Comparison of ENCODE assay signal across 1 cellular context in genomic region chr11:130112071-130112830, GRCh38.
TF ChIP-seq lines count a peak whose summit lies in the region.

No MANE protein-coding gene starts in this region.

TF ChIP-seq in GM23338, 12 proteins besides CTCF, POLR2A, EP300 and RAD21 (continued from another document):
- TF ChIP-seq, protein P1, sequence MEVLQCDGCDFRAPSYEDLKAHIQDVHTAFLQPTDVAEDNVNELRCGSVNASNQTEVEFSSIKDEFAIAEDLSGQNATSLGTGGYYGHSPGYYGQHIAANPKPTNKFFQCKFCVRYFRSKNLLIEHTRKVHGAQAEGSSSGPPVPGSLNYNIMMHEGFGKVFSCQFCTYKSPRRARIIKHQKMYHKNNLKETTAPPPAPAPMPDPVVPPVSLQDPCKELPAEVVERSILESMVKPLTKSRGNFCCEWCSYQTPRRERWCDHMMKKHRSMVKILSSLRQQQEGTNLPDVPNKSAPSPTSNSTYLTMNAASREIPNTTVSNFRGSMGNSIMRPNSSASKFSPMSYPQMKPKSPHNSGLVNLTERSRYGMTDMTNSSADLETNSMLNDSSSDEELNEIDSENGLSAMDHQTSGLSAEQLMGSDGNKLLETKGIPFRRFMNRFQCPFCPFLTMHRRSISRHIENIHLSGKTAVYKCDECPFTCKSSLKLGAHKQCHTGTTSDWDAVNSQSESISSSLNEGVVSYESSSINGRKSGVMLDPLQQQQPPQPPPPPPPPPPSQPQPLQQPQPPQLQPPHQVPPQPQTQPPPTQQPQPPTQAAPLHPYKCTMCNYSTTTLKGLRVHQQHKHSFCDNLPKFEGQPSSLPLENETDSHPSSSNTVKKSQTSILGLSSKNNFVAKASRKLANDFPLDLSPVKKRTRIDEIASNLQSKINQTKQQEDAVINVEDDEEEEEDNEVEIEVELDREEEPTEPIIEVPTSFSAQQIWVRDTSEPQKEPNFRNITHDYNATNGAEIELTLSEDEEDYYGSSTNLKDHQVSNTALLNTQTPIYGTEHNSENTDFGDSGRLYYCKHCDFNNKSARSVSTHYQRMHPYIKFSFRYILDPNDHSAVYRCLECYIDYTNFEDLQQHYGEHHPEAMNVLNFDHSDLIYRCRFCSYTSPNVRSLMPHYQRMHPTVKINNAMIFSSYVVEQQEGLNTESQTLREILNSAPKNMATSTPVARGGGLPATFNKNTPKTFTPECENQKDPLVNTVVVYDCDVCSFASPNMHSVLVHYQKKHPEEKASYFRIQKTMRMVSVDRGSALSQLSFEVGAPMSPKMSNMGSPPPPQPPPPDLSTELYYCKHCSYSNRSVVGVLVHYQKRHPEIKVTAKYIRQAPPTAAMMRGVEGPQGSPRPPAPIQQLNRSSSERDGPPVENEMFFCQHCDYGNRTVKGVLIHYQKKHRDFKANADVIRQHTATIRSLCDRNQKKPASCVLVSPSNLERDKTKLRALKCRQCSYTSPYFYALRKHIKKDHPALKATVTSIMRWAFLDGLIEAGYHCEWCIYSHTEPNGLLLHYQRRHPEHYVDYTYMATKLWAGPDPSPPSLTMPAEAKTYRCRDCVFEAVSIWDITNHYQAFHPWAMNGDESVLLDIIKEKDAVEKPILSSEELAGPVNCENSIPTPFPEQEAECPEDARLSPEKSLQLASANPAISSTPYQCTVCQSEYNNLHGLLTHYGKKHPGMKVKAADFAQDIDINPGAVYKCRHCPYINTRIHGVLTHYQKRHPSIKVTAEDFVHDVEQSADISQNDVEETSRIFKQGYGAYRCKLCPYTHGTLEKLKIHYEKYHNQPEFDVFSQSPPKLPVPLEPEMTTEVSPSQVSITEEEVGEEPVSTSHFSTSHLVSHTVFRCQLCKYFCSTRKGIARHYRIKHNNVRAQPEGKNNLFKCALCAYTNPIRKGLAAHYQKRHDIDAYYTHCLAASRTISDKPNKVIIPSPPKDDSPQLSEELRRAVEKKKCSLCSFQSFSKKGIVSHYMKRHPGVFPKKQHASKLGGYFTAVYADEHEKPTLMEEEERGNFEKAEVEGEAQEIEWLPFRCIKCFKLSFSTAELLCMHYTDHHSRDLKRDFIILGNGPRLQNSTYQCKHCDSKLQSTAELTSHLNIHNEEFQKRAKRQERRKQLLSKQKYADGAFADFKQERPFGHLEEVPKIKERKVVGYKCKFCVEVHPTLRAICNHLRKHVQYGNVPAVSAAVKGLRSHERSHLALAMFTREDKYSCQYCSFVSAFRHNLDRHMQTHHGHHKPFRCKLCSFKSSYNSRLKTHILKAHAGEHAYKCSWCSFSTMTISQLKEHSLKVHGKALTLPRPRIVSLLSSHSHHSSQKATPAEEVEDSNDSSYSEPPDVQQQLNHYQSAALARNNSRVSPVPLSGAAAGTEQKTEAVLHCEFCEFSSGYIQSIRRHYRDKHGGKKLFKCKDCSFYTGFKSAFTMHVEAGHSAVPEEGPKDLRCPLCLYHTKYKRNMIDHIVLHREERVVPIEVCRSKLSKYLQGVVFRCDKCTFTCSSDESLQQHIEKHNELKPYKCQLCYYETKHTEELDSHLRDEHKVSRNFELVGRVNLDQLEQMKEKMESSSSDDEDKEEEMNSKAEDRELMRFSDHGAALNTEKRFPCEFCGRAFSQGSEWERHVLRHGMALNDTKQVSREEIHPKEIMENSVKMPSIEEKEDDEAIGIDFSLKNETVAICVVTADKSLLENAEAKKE (CRISPR knock-in tag; IDR thresholded peaks at IDR 0.05) = no peak
- TF ChIP-seq STAT1 (IDR thresholded peaks at IDR 0.05; ENCODE audit: unreplicated experiment) (no peak), EZH2phosphoT487 (IDR thresholded peaks at IDR 0.05; ENCODE audit: unreplicated experiment) (no peak), EZH2 (IDR thresholded peaks at IDR 0.05; ENCODE audit: low read depth, unreplicated experiment) (no peak), CREB1 (CRISPR knock-in tag; IDR thresholded peaks at IDR 0.05; ENCODE audit: low read depth) (no peak), REST (IDR thresholded peaks at IDR 0.05; ENCODE audit: unreplicated experiment) (no peak)
TF ChIP-seq in GM23338: peak in this region for 0.
